ENCODE assay signal across 20 cellular contexts in genomic region chr2:18522484-18523146, GRCh38. TPM values are rescaled to one million over a fixed set of nuclear protein-coding genes. Genes with fewer than 3 reads are reported as not detected.
DNase-seq lines count a peak whose midpoint lies in the region; ATAC-seq and TF ChIP-seq lines count a peak whose summit lies in the region.
"Had no signal": no experiment of that assay in that cellular context is flagged by ENCODE, and none has a peak within 500 bp of the region (broad histone marks: within the 10 kb centered on the region; RNA-seq: fewer than 3 reads in every experiment).

No MANE protein-coding gene starts in this region.

- no peaks in the 10 kb centered on the region for H3K36me3 ChIP-seq in osteoblast (ENCODE audit: insufficient read depth, low read length)
- H3K36me3 ChIP-seq: SJSA1 had no signal

- no peak for TF ChIP-seq CTCF in AG10803 (conservative IDR thresholded peaks at IDR 0.05; ENCODE audit: low read length)
- TF ChIP-seq CTCF in fibroblast of the aortic adventitia (IDR thresholded peaks at IDR 0.05; ENCODE audit: insufficient read depth, low read length): no peak
- no peak for TF ChIP-seq CTCF in osteoblast (IDR thresholded peaks at IDR 0.05; ENCODE audit: extremely low read depth, low read depth, low read length)

- no peaks in the 10 kb centered on the region for H3K4me1 Mint-ChIP-seq in effector memory CD8-positive, alpha-beta T cell (ENCODE audit: low read depth in 2 of 2)

- H4K20me1 ChIP-seq in osteoblast (ENCODE audit: insufficient read depth, low read length): no peaks in the 10 kb centered on the region

- H3K4me1 ChIP-seq in osteoblast (ENCODE audit: insufficient read depth, low read length): peaks cover 22% of the 10 kb centered on the region

- H3K27ac ChIP-seq in osteoblast (ENCODE audit: low read depth, low read length): no peak overlapping the region
- H3K27ac ChIP-seq: C4-2B, SJSA1 had no signal

- H3K4me3 ChIP-seq in AG10803 (ENCODE audit: low read length) (no peak overlapping the region), fibroblast of the aortic adventitia (ENCODE audit: low read depth, low read length) (no peak overlapping the region), osteoblast (ENCODE audit: insufficient read depth, low read length) (no peak overlapping the region)
- H3K4me3 ChIP-seq: SJSA1 had no signal

- H3K27me3 ChIP-seq in osteoblast (ENCODE audit: insufficient read depth, low read length): no peaks in the 10 kb centered on the region
- H3K27me3 ChIP-seq: SJSA1 had no signal

- no peak overlapping the region for H3K4me2 ChIP-seq in osteoblast (ENCODE audit: insufficient read depth, low read length)

- H3K36me3 Mint-ChIP-seq in effector memory CD8-positive, alpha-beta T cell (ENCODE audit: insufficient read depth): no peaks in the 10 kb centered on the region

- H3K9me3 ChIP-seq in osteoblast (ENCODE audit: low read depth, low read length): no peaks in the 10 kb centered on the region
- H3K9me3 ChIP-seq: SJSA1 had no signal

- no peak for ATAC-seq in effector memory CD8-positive, alpha-beta T cell (replicated peaks)
- ATAC-seq in GM19328 (IDR thresholded peaks at IDR 0.05; ENCODE audit: unreplicated experiment): no peak
- ATAC-seq: HepG2 had no signal

- H3K27ac Mint-ChIP-seq in effector memory CD8-positive, alpha-beta T cell: no peak overlapping the region

- no peaks in the 10 kb centered on the region for H3K79me2 ChIP-seq in osteoblast (ENCODE audit: insufficient read depth, low read length)

- H3K27me3 Mint-ChIP-seq in effector memory CD8-positive, alpha-beta T cell: peaks cover 21 to 29% of the 10 kb centered on the region in 2 donors

- DNase-seq in AG10803 (ENCODE audit: low read depth) (peak; percentile 31), NCI-H510A (lab: John Stamatoyannopoulos, UW) (peak; percentile 24), fibroblast of the aortic adventitia (ENCODE audit: low read depth) (peak; percentile 59), osteoblast (ENCODE audit: insufficient read length, low spot score, missing footprints) (peak; percentile 44), GM19238 (ENCODE audit: insufficient read length, low spot score) (no peak), NCI-H226 (no peak)
- DNase-seq in effector memory CD8-positive, alpha-beta T cell: no peak
- DNase-seq: DMS 273 treated with DMSO at 0.1 percent for 48 hours; EL; Karpas-422; MM.1S; NCI-H1105 treated with DMSO at 0.1 percent for 48 hours; NCI-H1694 treated with DMSO at 0.1 percent for 48 hours; NCI-H2107; NCI-H345; NK-92 treated with Interleukin-12 subunit alpha and Interleukin-12 subunit beta, amount 100 ng/mL, for 24 hours had no signal

- H2AFZ ChIP-seq in osteoblast (ENCODE audit: low read length): peak overlapping the region; percentile 39

- H3K4me3 Mint-ChIP-seq in effector memory CD8-positive, alpha-beta T cell: no peak overlapping the region

- H3K9me3 Mint-ChIP-seq in effector memory CD8-positive, alpha-beta T cell: no peaks in the 10 kb centered on the region

RNA-seq across cellular contexts. Expression of gene RDH14, which starts 37.8 kb away (rescaled TPM):
- total RNA-seq in fibroblast of the aortic adventitia (ENCODE audit: low replicate concordance): 34.5 and 40.5 TPM in 2 replicates
- total RNA-seq in osteoblast: 23.5 and 27.4 TPM in 2 replicates

Comparison
In these comparisons a context has a peak if more than half of its experiments do, and no peak if none do; other contexts are left out.
1. DNase-seq: peak in AG10803 (single experiment), NCI-H510A (single experiment), fibroblast of the aortic adventitia (single experiment) and osteoblast (single experiment); none in GM19238 (single experiment), effector memory CD8-positive, alpha-beta T cell (0 of 3) and NCI-H226 (single experiment).